24 cellular contexts compared by ENCODE assay signal in the genomic region with DNA sequence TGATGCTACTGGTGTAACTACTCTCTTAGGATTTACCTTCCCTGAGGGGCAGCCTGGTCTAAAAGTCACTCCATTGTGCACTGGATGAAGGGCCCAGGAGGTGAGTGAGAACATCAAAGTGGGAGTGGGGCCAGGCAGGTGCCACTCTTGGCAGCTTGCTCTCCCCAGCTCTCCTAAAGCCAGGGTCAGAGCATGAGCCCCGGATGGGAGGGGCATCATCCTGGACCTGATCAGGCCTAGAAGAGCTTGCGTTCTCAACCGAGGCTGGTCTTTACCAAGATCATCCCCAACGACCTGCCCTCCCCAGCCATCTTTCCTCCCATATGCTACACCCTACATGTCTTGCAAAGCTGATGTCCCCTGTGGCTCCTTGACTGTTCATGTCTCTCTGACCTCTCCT.
"Had no signal": no experiment of that assay in that cellular context is flagged by ENCODE, and none has a peak within 500 bp of the region (broad histone marks: within the 10 kb centered on the region; RNA-seq: fewer than 3 reads in every experiment).

No MANE protein-coding gene starts in this region.

- H3K4me1 ChIP-seq: left ventricle myocardium inferior, right atrium auricular region, right lobe of liver, tibial nerve, upper lobe of left lung had no signal

- H3K4me3 Mint-ChIP-seq: immature natural killer cell; naive thymus-derived CD4-positive, alpha-beta T cell; natural killer cell treated with Interleukin-12 subunit alpha and Interleukin-12 subunit beta and Interleukin-15 and Interleukin-18, amount 100 ng/mL, for 72 hours; stimulated activated memory B cell treated with anti-CD40 and anti-IgM and Interleukin-4, amounts not matched to agents 10 μg/mL and 1 μg/mL and 100 μg/mL, for 72 hours; stimulated activated naive CD8-positive, alpha-beta T cell treated with anti-CD3 and anti-CD28 coated beads, Interleukin-15, amount 100 ng/mL, for 72 hours had no signal

- DNase-seq: hypothalamus; immature natural killer cell; left ventricle myocardium inferior; mesendoderm; midbrain; mucosa of descending colon; naive thymus-derived CD4-positive, alpha-beta T cell; ovary; stimulated activated CD4-positive, alpha-beta T cell treated with anti-CD3 and anti-CD28 coated beads, Interleukin-1b, Interleukin-23, amount 100 ng/mL, for 48 hours; stimulated activated CD4-positive, alpha-beta T cell treated with anti-CD3 and anti-CD28 coated beads, Interleukin-2, amount 100 ng/mL, for 48 hours; stimulated activated CD4-positive, alpha-beta T cell treated with anti-CD3 and anti-CD28 coated beads, Interleukin-4, amount 100 ng/mL, for 4 hours; stimulated activated CD8-positive, alpha-beta memory T cell treated with anti-CD3 and anti-CD28 coated beads, Interleukin-4, amount 100 ng/mL, for 48 hours; stimulated activated naive CD4-positive, alpha-beta T cell treated with Interleukin-2 at 50 U/mL for 16 hours; stimulated activated naive CD8-positive, alpha-beta T cell treated with anti-CD3 and anti-CD28 coated beads, Interleukin-15, amount 100 ng/mL, for 72 hours; substantia nigra; upper lobe of left lung had no signal

- H3K36me3 Mint-ChIP-seq: immature natural killer cell; naive thymus-derived CD4-positive, alpha-beta T cell; natural killer cell treated with Interleukin-12 subunit alpha and Interleukin-12 subunit beta and Interleukin-15 and Interleukin-18, amount 100 ng/mL, for 72 hours; stimulated activated memory B cell treated with anti-CD40 and anti-IgM and Interleukin-4, amounts not matched to agents 10 μg/mL and 1 μg/mL and 100 μg/mL, for 72 hours had no signal

- H3K9me3 Mint-ChIP-seq: natural killer cell treated with Interleukin-12 subunit alpha and Interleukin-12 subunit beta and Interleukin-15 and Interleukin-18, amount 100 ng/mL, for 72 hours; stimulated activated memory B cell treated with anti-CD40 and anti-IgM and Interleukin-4, amounts not matched to agents 10 μg/mL and 1 μg/mL and 100 μg/mL, for 72 hours; stimulated activated naive CD8-positive, alpha-beta T cell treated with anti-CD3 and anti-CD28 coated beads, Interleukin-15, amount 100 ng/mL, for 72 hours had no signal

- H3K27ac Mint-ChIP-seq: immature natural killer cell; naive thymus-derived CD4-positive, alpha-beta T cell; natural killer cell treated with Interleukin-12 subunit alpha and Interleukin-12 subunit beta and Interleukin-15 and Interleukin-18, amount 100 ng/mL, for 72 hours; progenitor cell of endocrine pancreas; stimulated activated memory B cell treated with anti-CD40 and anti-IgM and Interleukin-4, amounts not matched to agents 10 μg/mL and 1 μg/mL and 100 μg/mL, for 72 hours had no signal

- H3K4me3 ChIP-seq: left ventricle myocardium inferior, lung, mucosa of descending colon, ovary, right atrium auricular region, right lobe of liver, smooth muscle cell, tibial nerve, upper lobe of left lung had no signal

- H3K27ac ChIP-seq: left ventricle myocardium inferior, ovary, right atrium auricular region, right lobe of liver, tibial nerve, upper lobe of left lung had no signal

- H3K27me3 ChIP-seq: ovary, right atrium auricular region, right lobe of liver, tibial nerve, upper lobe of left lung had no signal

- H3K9me3 ChIP-seq: left ventricle myocardium inferior, mucosa of descending colon, ovary, right atrium auricular region, right lobe of liver, tibial nerve, upper lobe of left lung had no signal

- H3K4me1 Mint-ChIP-seq: immature natural killer cell; naive thymus-derived CD4-positive, alpha-beta T cell; stimulated activated memory B cell treated with anti-CD40 and anti-IgM and Interleukin-4, amounts not matched to agents 10 μg/mL and 1 μg/mL and 100 μg/mL, for 72 hours; stimulated activated naive CD8-positive, alpha-beta T cell treated with anti-CD3 and anti-CD28 coated beads, Interleukin-15, amount 100 ng/mL, for 72 hours had no signal

- H3K36me3 ChIP-seq: left ventricle myocardium inferior, ovary, right atrium auricular region, right lobe of liver, tibial nerve, upper lobe of left lung had no signal

- ATAC-seq: mucosa of descending colon; naive thymus-derived CD4-positive, alpha-beta T cell; right lobe of liver; stimulated activated memory B cell treated with anti-CD40 and anti-IgM and Interleukin-4, amounts not matched to agents 10 μg/mL and 1 μg/mL and 100 μg/mL, for 72 hours; stimulated activated naive CD8-positive, alpha-beta T cell treated with anti-CD3 and anti-CD28 coated beads, Interleukin-15, amount 100 ng/mL, for 72 hours had no signal
